Comparison of ENCODE assay signal across 8 cellular contexts in the genomic region with DNA sequence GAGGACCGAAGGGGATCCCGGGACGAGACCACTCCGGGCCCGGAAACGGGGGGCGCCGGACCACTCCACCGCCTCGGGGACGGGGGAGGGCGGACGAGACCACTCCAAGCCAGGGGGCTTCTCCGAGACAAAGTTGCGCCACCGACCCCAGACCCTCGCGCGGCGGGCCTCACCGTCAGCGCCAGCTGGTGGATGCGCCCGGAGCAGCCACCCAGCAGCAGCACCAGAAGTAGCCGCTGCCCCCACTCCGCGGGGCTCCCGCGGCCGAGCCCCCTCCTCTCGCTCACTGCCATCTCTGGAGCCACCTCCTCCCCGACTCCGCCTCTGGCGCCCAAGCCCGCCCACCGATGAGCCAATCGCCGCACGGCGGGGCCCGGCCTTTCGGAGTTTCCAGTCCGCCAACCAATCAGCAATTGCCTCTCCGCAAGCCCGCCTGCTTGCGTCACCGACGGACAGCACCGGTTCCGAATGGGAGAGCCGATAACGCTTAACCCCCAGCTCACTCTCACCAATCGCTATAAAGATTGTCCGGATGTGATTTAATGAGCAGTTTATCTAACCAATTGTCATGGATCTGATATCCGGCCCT.
DNase-seq lines count a peak whose midpoint lies in the region; ATAC-seq, FAIRE-seq and TF ChIP-seq lines count a peak whose summit lies in the region.

A gene (minus strand): TSS at position 297 of the 589 bp plus-strand sequence. CDS start 4 bp downstream, at position 293.

- peak; percentile 100 for DNase-seq in AG10803 (ENCODE audit: low read depth)
- DNase-seq in NCI-H524 treated with DMSO at 0.1 percent for 48 hours (lab: John Stamatoyannopoulos, UW): peak; percentile 100
- peak; percentile 99 for DNase-seq in activated CD4-positive, alpha-beta T cell treated with anti-CD3 and anti-CD28 coated beads for 48 hours
- DNase-seq in kidney tubule cell (ENCODE audit: low spot score): peak; percentile 100
- DNase-seq in stimulated activated CD4-positive, alpha-beta T cell treated with anti-CD3 and anti-CD28 coated beads, Interleukin-1b, Interleukin-23, amount 100 ng/mL, for 24 hours (ENCODE audit: low read depth in 4 of 4, low spot score in 1 of 4): peak; percentile 94 to 99 (median 97)

- ATAC-seq in GM19043 (IDR thresholded peaks at IDR 0.05; ENCODE audit: low read depth, unreplicated experiment): peak; percentile 67
- peak; percentile 73 for ATAC-seq in HG03378 (IDR thresholded peaks at IDR 0.05; ENCODE audit: unreplicated experiment)

- no peak for TF ChIP-seq CTCF in AG10803 (conservative IDR thresholded peaks at IDR 0.05; ENCODE audit: low read length)

- peak; percentile 98 for FAIRE-seq in colon (lab: Jason Lieb, UNC)

- peak within 1 kb of the TSS; percentile 64 for H3K4me3 ChIP-seq in AG10803 (ENCODE audit: low read length)

Comparison
In these comparisons a context has a peak if more than half of its experiments do, and no peak if none do; other contexts are left out.
1. Peak in every context shown above with its lines: DNase-seq, ATAC-seq and H3K4me3 ChIP-seq.